12 cellular contexts compared by ENCODE assay signal in genomic region chr17:43662432-43663141, GRCh38. TPM values are rescaled to one million over a fixed set of nuclear protein-coding genes. Genes with fewer than 3 reads are reported as not detected.
DNase-seq lines count a peak whose midpoint lies in the region; ATAC-seq, FAIRE-seq and TF ChIP-seq lines count a peak whose summit lies in the region.
"Had no signal": no experiment of that assay in that cellular context is flagged by ENCODE, and none has a peak within 500 bp of the region (broad histone marks: within the 10 kb centered on the region; RNA-seq: fewer than 3 reads in every experiment).

No MANE protein-coding gene starts in this region.

- no peak for TF ChIP-seq CTCF in nephron progenitor cell (IDR thresholded peaks at IDR 0.05)

- POLR2A ChIA-PET in activated CD4-positive, alpha-beta memory T cell treated with anti-CD3 and anti-CD28 coated beads, Interleukin-2, amount 10 ng/mL, durations not matched to agents 7 days and 5 days (lab: Charles Lee): no interaction called here

- no peak for ATAC-seq in GM19324 (IDR thresholded peaks at IDR 0.05; ENCODE audit: low FRiP score, unreplicated experiment)
- no peak for ATAC-seq in HG02759 (IDR thresholded peaks at IDR 0.05; ENCODE audit: unreplicated experiment)

- H3K27ac Mint-ChIP-seq in activated CD4-positive, alpha-beta memory T cell treated with anti-CD3 and anti-CD28 coated beads, Interleukin-2, amount 10 ng/mL, durations not matched to agents 7 days and 5 days: peak overlapping the region; percentile 83
- H3K27ac Mint-ChIP-seq in nephron progenitor cell: peak overlapping the region; percentile 94

- CTCF ChIA-PET in activated CD4-positive, alpha-beta memory T cell treated with anti-CD3 and anti-CD28 coated beads, Interleukin-2, amount 10 ng/mL, durations not matched to agents 7 days and 5 days (lab: Charles Lee): interaction anchor here (0.7 to 1.6 kb wide), 2 partner anchors 11 kb away, joined by 3 to 4 read pairs; no protein-coding TSS in a partner anchor

- no peak for TF ChIP-seq POLR2A in GM12892 (IDR thresholded peaks at IDR 0.05; ENCODE audit: low read depth, low read length)

- H3K27me3 Mint-ChIP-seq in activated CD4-positive, alpha-beta memory T cell treated with anti-CD3 and anti-CD28 coated beads, Interleukin-2, amount 10 ng/mL, durations not matched to agents 7 days and 5 days: peaks cover 6% of the 10 kb centered on the region
- no peaks in the 10 kb centered on the region for H3K27me3 Mint-ChIP-seq in nephron progenitor cell (ENCODE audit: low read depth, poor library complexity)

- FAIRE-seq in GM12892 (lab: Jason Lieb, UNC): peak; percentile 9

- peak; percentile 47 for DNase-seq in NCI-H82 (lab: John Stamatoyannopoulos, UW)
- no peak for DNase-seq in NCI-H82 treated with DMSO at 0.1 percent for 48 hours (lab: John Stamatoyannopoulos, UW; ENCODE audit: unreplicated experiment)
- no peak for DNase-seq in GM12892 (ENCODE audit: insufficient read length)
- no peak for DNase-seq in activated CD4-positive, alpha-beta memory T cell treated with anti-CD3 and anti-CD28 coated beads, Interleukin-2, amount 10 ng/mL, durations not matched to agents 7 days and 5 days
- DNase-seq in nephron progenitor cell: peak; percentile 20
- no peak for DNase-seq in SKM-1 (lab: John Stamatoyannopoulos, UW; ENCODE audit: unreplicated experiment)
- DNase-seq: DMS53; effector memory CD4-positive, alpha-beta T cell had no signal

- H3K4me1 Mint-ChIP-seq in activated CD4-positive, alpha-beta memory T cell treated with anti-CD3 and anti-CD28 coated beads, Interleukin-2, amount 10 ng/mL, durations not matched to agents 7 days and 5 days: peaks cover 61% of the 10 kb centered on the region
- peaks cover 83% of the 10 kb centered on the region for H3K4me1 Mint-ChIP-seq in nephron progenitor cell

- H3K9me3 Mint-ChIP-seq in activated CD4-positive, alpha-beta memory T cell treated with anti-CD3 and anti-CD28 coated beads, Interleukin-2, amount 10 ng/mL, durations not matched to agents 7 days and 5 days: no peaks in the 10 kb centered on the region
- H3K9me3 Mint-ChIP-seq in nephron progenitor cell: no peaks in the 10 kb centered on the region

- H3K36me3 Mint-ChIP-seq in activated CD4-positive, alpha-beta memory T cell treated with anti-CD3 and anti-CD28 coated beads, Interleukin-2, amount 10 ng/mL, durations not matched to agents 7 days and 5 days (ENCODE audit: low read depth): no peaks in the 10 kb centered on the region
- no peaks in the 10 kb centered on the region for H3K36me3 Mint-ChIP-seq in nephron progenitor cell (ENCODE audit: low read depth)

- peak overlapping the region; percentile 69 for H3K4me3 Mint-ChIP-seq in activated CD4-positive, alpha-beta memory T cell treated with anti-CD3 and anti-CD28 coated beads, Interleukin-2, amount 10 ng/mL, durations not matched to agents 7 days and 5 days
- peak overlapping the region; percentile 81 for H3K4me3 Mint-ChIP-seq in nephron progenitor cell

RNA-seq across cellular contexts. Expression of gene MEOX1, which starts 0.9 kb away (rescaled TPM):
- not detected for polyA plus RNA-seq in GM12892 (2012; ENCODE audit: missing spikeins)
- 1 to 10 TPM; 4.2 to 4.7 TPM for total RNA-seq in activated CD4-positive, alpha-beta memory T cell treated with anti-CD3 and anti-CD28 coated beads, Interleukin-2, amount 10 ng/mL, durations not matched to agents 7 days and 5 days
- total RNA-seq: A172, pulmonary artery endothelial cell had no signal

Comparison
In these comparisons a context has a peak if more than half of its experiments do, and no peak if none do; other contexts are left out.
1. DNase-seq: peak in NCI-H82 (single experiment) and nephron progenitor cell (single experiment); none in NCI-H82 treated with DMSO at 0.1 percent for 48 hours (single experiment), GM12892 (single experiment), activated CD4-positive, alpha-beta memory T cell treated with anti-CD3 and anti-CD28 coated beads, Interleukin-2, amount 10 ng/mL, durations not matched to agents 7 days and 5 days (single experiment) and SKM-1 (single experiment).